Comparison of ENCODE assay signal across 3 cellular contexts in genomic region chr3:185335799-185336198, GRCh38.
A peak's percentile ranks its signal among the peaks of the same experiment; 100 is the strongest.
TF ChIP-seq lines count a peak whose summit lies in the region.

No MANE protein-coding gene starts in this region.

TF ChIP-seq in Ishikawa, 13 proteins besides CTCF, POLR2A, EP300 and RAD21:
- peak; percentile 25; the same call in 1 of the 2 replicates for TF ChIP-seq NFIC (IDR thresholded peaks at IDR 0.05)
- TF ChIP-seq CREB1 (IDR thresholded peaks at IDR 0.05; ENCODE audit: low read depth): no peak
- peak; percentile 72 for TF ChIP-seq TEAD4 (IDR thresholded peaks at IDR 0.05)
- TF ChIP-seq TCF12 (IDR thresholded peaks at IDR 0.05; ENCODE audit: low read depth): peak; percentile 16; the same call in 1 of the 2 replicates

TF ChIP-seq in K562, 482 proteins besides CTCF, POLR2A, EP300 and RAD21:
- TF ChIP-seq FOSL1 (tag; conservative IDR thresholded peaks at IDR 0.05) (peak; percentile 70), JUND (IDR thresholded peaks at IDR 0.05; ENCODE audit: borderline replicate concordance, low read depth, low read length) (no peak), JUND (tag; IDR thresholded peaks at IDR 0.05; ENCODE audit: borderline replicate concordance, low read depth, low read length) (peak; percentile 38; the same call in 1 of the 3 replicates), ATF3 (IDR thresholded peaks at IDR 0.05) (peak; percentile 26; the same call in 1 of the 2 replicates), ATF3 (CRISPR knock-in tag; conservative IDR thresholded peaks at IDR 0.05) (no peak), CBFA2T3 (IDR thresholded peaks at IDR 0.05) (no peak), ZC3H11A (IDR thresholded peaks at IDR 0.05; ENCODE audit: low read depth, low read length) (no peak)
TF ChIP-seq in K562: peak in this region for 3.

TF ChIP-seq in HepG2, 621 proteins besides CTCF, POLR2A, EP300 and RAD21 (continues in another document):
- TF ChIP-seq RFX3 (CRISPR knock-in tag; IDR thresholded peaks at IDR 0.05) (no peak), ZNF616 (CRISPR knock-in tag; IDR thresholded peaks at IDR 0.05; ENCODE audit: low read depth) (no peak), ZNF572 (CRISPR knock-in tag; IDR thresholded peaks at IDR 0.05) (no peak), TFAP4 (IDR thresholded peaks at IDR 0.05; ENCODE audit: borderline replicate concordance, low read depth) (0 out of 2 replicates have a peak, but pooled peaks have one; percentile 8), AHR (CRISPR knock-in tag; IDR thresholded peaks at IDR 0.05) (no peak), HNRNPL (IDR thresholded peaks at IDR 0.05; ENCODE audit: low read depth, low read length) (no peak), SMAD3 (CRISPR knock-in tag; IDR thresholded peaks at IDR 0.05) (0 out of 2 replicates have a peak, but pooled peaks have one; percentile 23), SOX5 (CRISPR knock-in tag; IDR thresholded peaks at IDR 0.05; ENCODE audit: borderline replicate concordance) (peak; percentile 36; the same call in 1 of the 2 replicates), ZNF839 (CRISPR knock-in tag; IDR thresholded peaks at IDR 0.05; ENCODE audit: borderline replicate concordance) (no peak), RARG (CRISPR knock-in tag; IDR thresholded peaks at IDR 0.05; ENCODE audit: low read depth) (no peak), ZNF879 (CRISPR knock-in tag; IDR thresholded peaks at IDR 0.05) (no peak), NCOA1 (CRISPR knock-in tag; IDR thresholded peaks at IDR 0.05) (no peak), NFKB2 (CRISPR knock-in tag; IDR thresholded peaks at IDR 0.05; ENCODE audit: borderline replicate concordance) (no peak), ZNF780A (CRISPR knock-in tag; IDR thresholded peaks at IDR 0.05) (no peak), JUN (CRISPR knock-in tag; IDR thresholded peaks at IDR 0.05) (peak; percentile 77; the same call in 1 of the 2 replicates), FIP1L1 (IDR thresholded peaks at IDR 0.05; ENCODE audit: borderline replicate concordance, insufficient read depth, low read depth, low read length) (no peak), HMG20B (CRISPR knock-in tag; conservative IDR thresholded peaks at IDR 0.05) (0 out of 2 replicates have a peak, but pooled peaks have one; percentile 32), SIX4 (CRISPR knock-in tag; IDR thresholded peaks at IDR 0.05) (no peak), ZNF503 (CRISPR knock-in tag; IDR thresholded peaks at IDR 0.05) (no peak), HOXA3 (CRISPR knock-in tag; IDR thresholded peaks at IDR 0.05) (0 out of 2 replicates have a peak, but pooled peaks have one; percentile 20), SAP130 (CRISPR knock-in tag; IDR thresholded peaks at IDR 0.05; ENCODE audit: low read depth) (peak; percentile 66), ZNF776 (CRISPR knock-in tag; IDR thresholded peaks at IDR 0.05) (no peak), FOXO4 (CRISPR knock-in tag; conservative IDR thresholded peaks at IDR 0.05) (no peak), SNAPC4 (CRISPR knock-in tag; IDR thresholded peaks at IDR 0.05) (no peak), DMTF1 (CRISPR knock-in tag; IDR thresholded peaks at IDR 0.05) (no peak), PCBP1 (IDR thresholded peaks at IDR 0.05; ENCODE audit: borderline replicate concordance, low read depth, low read length) (no peak), ARID4A (CRISPR knock-in tag; IDR thresholded peaks at IDR 0.05; ENCODE audit: borderline replicate concordance) (no peak), MED1 (CRISPR knock-in tag; IDR thresholded peaks at IDR 0.05) (peak; percentile 50; the same call in 1 of the 2 replicates), FOXP4 (CRISPR knock-in tag; IDR thresholded peaks at IDR 0.05) (peak; percentile 60), ZNF232 (CRISPR knock-in tag; IDR thresholded peaks at IDR 0.05; ENCODE audit: borderline replicate concordance) (no peak), ZNF773 (CRISPR knock-in tag; IDR thresholded peaks at IDR 0.05; ENCODE audit: borderline replicate concordance) (no peak), ZBTB7B (CRISPR knock-in tag; IDR thresholded peaks at IDR 0.05) (no peak), FOXA3 (CRISPR knock-in tag; IDR thresholded peaks at IDR 0.05) (peak; percentile 55; the same call in 1 of the 2 replicates), HMGXB4 (CRISPR knock-in tag; IDR thresholded peaks at IDR 0.05; ENCODE audit: borderline replicate concordance in 1 of 2, low read depth in 1 of 2) (0 out of 4 replicates have a peak, but pooled peaks of 1 of the 2 experiments have one; percentile 41), JUNB (CRISPR knock-in tag; IDR thresholded peaks at IDR 0.05; ENCODE audit: borderline replicate concordance) (peak; percentile 89), ZKSCAN1 (IDR thresholded peaks at IDR 0.05; ENCODE audit: low read length) (no peak)
